In the genomic region with DNA sequence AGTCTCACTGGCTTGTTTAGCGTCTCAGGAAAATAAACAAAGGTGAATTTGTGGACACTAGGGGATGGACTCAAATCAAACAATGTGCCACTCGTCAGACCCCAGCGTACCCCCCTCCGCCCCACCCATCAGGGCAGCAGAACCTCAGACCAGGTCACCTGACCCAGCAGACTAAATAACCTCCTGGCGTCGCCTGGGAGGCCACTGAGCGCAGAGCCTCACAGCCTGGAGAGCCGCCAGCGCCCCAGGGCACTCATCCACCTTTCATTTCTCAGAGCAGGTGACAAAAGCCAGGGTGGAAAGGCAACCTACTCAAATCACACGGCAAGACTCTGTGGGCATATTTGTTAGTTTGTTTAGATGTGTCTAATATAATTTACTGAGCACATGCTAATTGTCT, we compare ENCODE assay signal across 20 cellular contexts.
A peak's percentile ranks its signal among the peaks of the same experiment; 100 is the strongest.
DNase-seq lines count a peak whose midpoint lies in the region; ATAC-seq and TF ChIP-seq lines count a peak whose summit lies in the region.
"Had no signal": no experiment of that assay in that cellular context is flagged by ENCODE, and none has a peak within 500 bp of the region (broad histone marks: within the 10 kb centered on the region; RNA-seq: fewer than 3 reads in every experiment).

No MANE protein-coding gene starts in this region.

- peaks cover 0 to 3% of the 10 kb centered on the region in 2 donors for H3K27me3 Mint-ChIP-seq in natural killer cell treated with Interleukin-12 subunit alpha and Interleukin-12 subunit beta and Interleukin-15 and Interleukin-18, amount 100 ng/mL, for 72 hours
- no peaks in the 10 kb centered on the region for H3K27me3 Mint-ChIP-seq in osteocyte (ENCODE audit: unreplicated experiment)
- H3K27me3 Mint-ChIP-seq: stimulated activated naive B cell treated with anti-CD40 and anti-IgM and Interleukin-4, amounts not matched to agents 10 μg/mL and 1 μg/mL and 100 μg/mL, for 72 hours had no signal

- intact Hi-C loops in cardiac septum (cut with DNase I) (no loop called here), Right ventricle myocardium superior (cut with DNase I) (no loop called here), posterior vena cava (cut with DNase I) (no loop called here)

- H3K4me3 Mint-ChIP-seq in natural killer cell treated with Interleukin-12 subunit alpha and Interleukin-12 subunit beta and Interleukin-15 and Interleukin-18, amount 100 ng/mL, for 72 hours = no peak overlapping the region
- H3K4me3 Mint-ChIP-seq in osteocyte (ENCODE audit: unreplicated experiment) = no peak overlapping the region
- H3K4me3 Mint-ChIP-seq: CD4-positive, CD25-positive, alpha-beta regulatory T cell; H9; stimulated activated naive B cell treated with anti-CD40 and anti-IgM and Interleukin-4, amounts not matched to agents 10 μg/mL and 1 μg/mL and 100 μg/mL, for 72 hours had no signal

- H3K27ac Mint-ChIP-seq in natural killer cell treated with Interleukin-12 subunit alpha and Interleukin-12 subunit beta and Interleukin-15 and Interleukin-18, amount 100 ng/mL, for 72 hours = no peak overlapping the region
- no peak overlapping the region for H3K27ac Mint-ChIP-seq in osteocyte (ENCODE audit: unreplicated experiment)
- H3K27ac Mint-ChIP-seq: CD4-positive, CD25-positive, alpha-beta regulatory T cell; H9; stimulated activated naive B cell treated with anti-CD40 and anti-IgM and Interleukin-4, amounts not matched to agents 10 μg/mL and 1 μg/mL and 100 μg/mL, for 72 hours had no signal

- ATAC-seq in Right ventricle myocardium superior (ENCODE audit: poor library complexity) (no peak), HG03159 (IDR thresholded peaks at IDR 0.05; ENCODE audit: unreplicated experiment) (no peak)
- no peak for ATAC-seq in natural killer cell treated with Interleukin-12 subunit alpha and Interleukin-12 subunit beta and Interleukin-15 and Interleukin-18, amount 100 ng/mL, for 72 hours
- ATAC-seq: mucosa of descending colon; stimulated activated naive B cell treated with anti-CD40 and anti-IgM and Interleukin-4, amounts not matched to agents 10 μg/mL and 1 μg/mL and 100 μg/mL, for 72 hours had no signal

- TF ChIP-seq CTCF in osteocyte (IDR thresholded peaks at IDR 0.05) = no peak

- DNase-seq in cardiac septum (ENCODE audit: low spot score) (peak; percentile 24), Right ventricle myocardium superior (no peak), NCI-H2029 treated with DMSO at 0.1 percent for 48 hours (lab: John Stamatoyannopoulos, UW) (peak; percentile 60), RPMI8226 (peak; percentile 41), posterior vena cava (ENCODE audit: low spot score) (no peak), osteocyte (ENCODE audit: extremely low spot score, unreplicated experiment) (no peak)
- DNase-seq in natural killer cell treated with Interleukin-12 subunit alpha and Interleukin-12 subunit beta and Interleukin-15 and Interleukin-18, amount 100 ng/mL, for 72 hours (ENCODE audit: low spot score) = no peak
- DNase-seq: activated CD4-positive, alpha-beta T cell treated with anti-CD3 and anti-CD28 coated beads for 4 hours; activated gamma-delta T cell treated with Interleukin-2 at 50 U/mL for 16 hours; caudate nucleus; CD4-positive, CD25-positive, alpha-beta regulatory T cell; foreskin melanocyte; H9; hypothalamus; IMR-90; kidney glomerular epithelial cell; mucosa of descending colon; NCI-H82; stimulated activated naive B cell treated with anti-CD40 and anti-IgM and Interleukin-4, amounts not matched to agents 10 μg/mL and 1 μg/mL and 100 μg/mL, for 72 hours had no signal

- no peaks in the 10 kb centered on the region for H3K36me3 Mint-ChIP-seq in natural killer cell treated with Interleukin-12 subunit alpha and Interleukin-12 subunit beta and Interleukin-15 and Interleukin-18, amount 100 ng/mL, for 72 hours
- H3K36me3 Mint-ChIP-seq in osteocyte (ENCODE audit: unreplicated experiment) = no peaks in the 10 kb centered on the region
- H3K36me3 Mint-ChIP-seq: CD4-positive, CD25-positive, alpha-beta regulatory T cell; stimulated activated naive B cell treated with anti-CD40 and anti-IgM and Interleukin-4, amounts not matched to agents 10 μg/mL and 1 μg/mL and 100 μg/mL, for 72 hours had no signal

- H3K4me1 Mint-ChIP-seq in natural killer cell treated with Interleukin-12 subunit alpha and Interleukin-12 subunit beta and Interleukin-15 and Interleukin-18, amount 100 ng/mL, for 72 hours (ENCODE audit: low read depth in 2 of 2) = peaks cover 0 to 6% of the 10 kb centered on the region in 2 donors
- peaks cover 8% of the 10 kb centered on the region for H3K4me1 Mint-ChIP-seq in osteocyte (ENCODE audit: unreplicated experiment)
- H3K4me1 Mint-ChIP-seq: stimulated activated naive B cell treated with anti-CD40 and anti-IgM and Interleukin-4, amounts not matched to agents 10 μg/mL and 1 μg/mL and 100 μg/mL, for 72 hours had no signal

- H3K9me3 Mint-ChIP-seq in natural killer cell treated with Interleukin-12 subunit alpha and Interleukin-12 subunit beta and Interleukin-15 and Interleukin-18, amount 100 ng/mL, for 72 hours = no peaks in the 10 kb centered on the region
- no peaks in the 10 kb centered on the region for H3K9me3 Mint-ChIP-seq in osteocyte (ENCODE audit: unreplicated experiment)
- H3K9me3 Mint-ChIP-seq: CD4-positive, CD25-positive, alpha-beta regulatory T cell; H9; stimulated activated naive B cell treated with anti-CD40 and anti-IgM and Interleukin-4, amounts not matched to agents 10 μg/mL and 1 μg/mL and 100 μg/mL, for 72 hours had no signal

Comparison
In these comparisons a context has a peak if more than half of its experiments do, and no peak if none do; other contexts are left out.
1. DNase-seq: peak in cardiac septum (single experiment), NCI-H2029 treated with DMSO at 0.1 percent for 48 hours (single experiment) and RPMI8226 (single experiment); none in Right ventricle myocardium superior (single experiment), posterior vena cava (single experiment), natural killer cell treated with Interleukin-12 subunit alpha and Interleukin-12 subunit beta and Interleukin-15 and Interleukin-18, amount 100 ng/mL, for 72 hours (single experiment) and osteocyte (single experiment).